8 cellular contexts compared by ENCODE assay signal in the genomic region with DNA sequence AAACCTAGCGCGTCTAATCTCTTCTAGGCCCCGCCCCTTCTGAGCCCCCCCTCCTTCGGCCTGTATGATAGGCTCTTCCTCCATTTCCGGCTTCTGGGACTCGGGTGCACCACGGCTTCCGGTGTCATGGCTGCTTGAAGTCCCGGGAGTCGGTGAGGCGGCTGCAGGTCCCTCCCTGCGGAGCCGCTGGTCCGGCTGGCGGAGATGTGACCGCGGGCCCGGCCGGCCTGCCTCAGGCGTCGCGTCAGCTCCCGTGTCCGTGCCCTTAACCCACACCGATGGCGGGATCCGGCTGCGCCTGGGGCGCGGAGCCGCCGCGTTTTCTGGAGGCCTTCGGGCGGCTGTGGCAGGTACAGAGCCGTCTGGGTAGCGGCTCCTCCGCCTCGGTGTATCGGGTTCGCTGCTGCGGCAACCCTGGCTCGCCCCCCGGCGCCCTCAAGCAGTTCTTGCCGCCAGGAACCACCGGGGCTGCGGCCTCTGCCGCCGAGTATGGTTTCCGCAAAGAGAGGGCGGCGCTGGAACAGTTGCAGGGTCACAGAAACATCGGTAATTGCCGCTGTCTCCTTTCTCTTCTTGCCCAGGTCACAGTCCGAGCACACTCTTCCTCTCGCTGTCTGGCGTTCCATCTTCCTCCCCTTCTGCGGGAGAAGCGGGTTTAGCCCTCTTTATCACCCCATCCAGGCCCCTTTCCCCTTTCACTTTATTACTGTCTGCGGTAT. TPM values are rescaled to one million over a fixed set of nuclear protein-coding genes. Genes with fewer than 3 reads are reported as not detected.
DNase-seq lines count a peak whose midpoint lies in the region; TF ChIP-seq lines count a peak whose summit lies in the region.

A gene with protein sequence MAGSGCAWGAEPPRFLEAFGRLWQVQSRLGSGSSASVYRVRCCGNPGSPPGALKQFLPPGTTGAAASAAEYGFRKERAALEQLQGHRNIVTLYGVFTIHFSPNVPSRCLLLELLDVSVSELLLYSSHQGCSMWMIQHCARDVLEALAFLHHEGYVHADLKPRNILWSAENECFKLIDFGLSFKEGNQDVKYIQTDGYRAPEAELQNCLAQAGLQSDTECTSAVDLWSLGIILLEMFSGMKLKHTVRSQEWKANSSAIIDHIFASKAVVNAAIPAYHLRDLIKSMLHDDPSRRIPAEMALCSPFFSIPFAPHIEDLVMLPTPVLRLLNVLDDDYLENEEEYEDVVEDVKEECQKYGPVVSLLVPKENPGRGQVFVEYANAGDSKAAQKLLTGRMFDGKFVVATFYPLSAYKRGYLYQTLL (plus strand): TSS at position 96 of the 719 bp plus-strand sequence. CDS start 183 bp downstream, at position 279.

- H3K4me2 ChIP-seq in MM.1S (ENCODE audit: low read depth, low read length) = peak within 1 kb of the TSS; percentile 71

- peaks cover 37% of the 10 kb centered on the region for H3K36me3 Mint-ChIP-seq in nephron progenitor cell (ENCODE audit: low read depth)
- H3K36me3 Mint-ChIP-seq in stimulated activated naive CD8-positive, alpha-beta T cell treated with anti-CD3 and anti-CD28 coated beads, Interleukin-15, Interleukin-2, amounts not matched to agents 100 ng/mL and 50 ng/mL, for 24 hours (ENCODE audit: low read depth) = peaks cover 25% of the 10 kb centered on the region

- peak; percentile 97 for DNase-seq in G401 (ENCODE audit: low spot score)
- peak; percentile 89 for DNase-seq in HCEC 1CT
- peak; percentile 99 for DNase-seq in MM.1S
- peak; percentile 83 for DNase-seq in SIG-M5 (lab: John Stamatoyannopoulos, UW)
- DNase-seq in activated effector memory CD4-positive, alpha-beta T cell treated with anti-CD3 and anti-CD28 coated beads, Interleukin-2, amount 50 U/mL, for 16 hours = peak; percentile 96
- peak; percentile 83 for DNase-seq in fibroblast of the conjunctiva (ENCODE audit: low read depth)
- DNase-seq in nephron progenitor cell = peak; percentile 86

- H3K36me3 ChIP-seq in MM.1S (replicated peaks; ENCODE audit: insufficient read depth, low read length) = peaks cover 16% of the 10 kb centered on the region

- peak within 1 kb of the TSS; percentile 84 for H3K27ac ChIP-seq in MM.1S (ENCODE audit: low read length)

- H3K9ac ChIP-seq in MM.1S (ENCODE audit: low read length) = peak within 1 kb of the TSS; percentile 94

- peak; percentile 13; the same call in 1 of the 2 replicates for TF ChIP-seq CTCF in MM.1S (IDR thresholded peaks at IDR 0.05; ENCODE audit: low read length)
- no peak for TF ChIP-seq CTCF in nephron progenitor cell (IDR thresholded peaks at IDR 0.05)

- H3K79me2 ChIP-seq in MM.1S (ENCODE audit: low read length) = peaks cover 57% of the 10 kb centered on the region

- H3K27ac Mint-ChIP-seq in nephron progenitor cell = peak within 1 kb of the TSS; percentile 77
- H3K27ac Mint-ChIP-seq in stimulated activated naive CD8-positive, alpha-beta T cell treated with anti-CD3 and anti-CD28 coated beads, Interleukin-15, Interleukin-2, amounts not matched to agents 100 ng/mL and 50 ng/mL, for 24 hours = peak within 1 kb of the TSS; percentile 95

- H3K9me3 ChIP-seq in MM.1S (replicated peaks; ENCODE audit: insufficient read depth, low read length) = no peaks in the 10 kb centered on the region

- no peaks in the 10 kb centered on the region for H3K9me2 ChIP-seq in MM.1S (replicated peaks; ENCODE audit: insufficient read depth, low read length)

- peak within 1 kb of the TSS; percentile 93 for H3K4me3 Mint-ChIP-seq in nephron progenitor cell
- H3K4me3 Mint-ChIP-seq in stimulated activated naive CD8-positive, alpha-beta T cell treated with anti-CD3 and anti-CD28 coated beads, Interleukin-15, Interleukin-2, amounts not matched to agents 100 ng/mL and 50 ng/mL, for 24 hours = peak within 1 kb of the TSS; percentile 99

- H3K4me3 ChIP-seq in MM.1S (ENCODE audit: low read length) = peak within 1 kb of the TSS; percentile 89

- H3K27me3 Mint-ChIP-seq in nephron progenitor cell (ENCODE audit: low read depth, poor library complexity) = peaks cover 27% of the 10 kb centered on the region
- no peaks in the 10 kb centered on the region for H3K27me3 Mint-ChIP-seq in stimulated activated naive CD8-positive, alpha-beta T cell treated with anti-CD3 and anti-CD28 coated beads, Interleukin-15, Interleukin-2, amounts not matched to agents 100 ng/mL and 50 ng/mL, for 24 hours

- H4K20me1 ChIP-seq in MM.1S (ENCODE audit: insufficient read depth, low read length) = no peaks in the 10 kb centered on the region

- H3F3A ChIP-seq in MM.1S (ENCODE audit: insufficient read depth, low read length) = peaks cover 16% of the 10 kb centered on the region; the same call in 1 of the 2 replicates

- H3K27me3 ChIP-seq in MM.1S (replicated peaks; ENCODE audit: insufficient read depth, low read length) = no peaks in the 10 kb centered on the region

- H3K4me1 Mint-ChIP-seq in nephron progenitor cell = peaks cover 19% of the 10 kb centered on the region
- H3K4me1 Mint-ChIP-seq in stimulated activated naive CD8-positive, alpha-beta T cell treated with anti-CD3 and anti-CD28 coated beads, Interleukin-15, Interleukin-2, amounts not matched to agents 100 ng/mL and 50 ng/mL, for 24 hours (ENCODE audit: low read depth) = peaks cover 43% of the 10 kb centered on the region

- peaks cover 20% of the 10 kb centered on the region for H3K9me3 Mint-ChIP-seq in nephron progenitor cell
- no peaks in the 10 kb centered on the region for H3K9me3 Mint-ChIP-seq in stimulated activated naive CD8-positive, alpha-beta T cell treated with anti-CD3 and anti-CD28 coated beads, Interleukin-15, Interleukin-2, amounts not matched to agents 100 ng/mL and 50 ng/mL, for 24 hours

- in situ Hi-C loops in G401 (cut with HindIII; ENCODE audit: low sequenced_read_pairs) = no loop called here

- H2AFZ ChIP-seq in MM.1S (ENCODE audit: low read length) = peak within 1 kb of the TSS; percentile 97

- H3K4me1 ChIP-seq in MM.1S (ENCODE audit: low read length) = peaks cover 13% of the 10 kb centered on the region

RNA-seq across cellular contexts. Expression of the gene that starts here (rescaled TPM):
- 11.7 and 16.3 TPM in 2 replicates for total RNA-seq in G401 (2014; rRNA removed; shearing (Covaris generic))

Comparison
In these comparisons a context has a peak if more than half of its experiments do, and no peak if none do; other contexts are left out.
1. Peak in every context shown above with its lines: DNase-seq, H3K4me3 ChIP-seq and H3K27ac ChIP-seq.